Comparison of ENCODE assay signal across 18 cellular contexts in genomic region chr2:71306762-71307161, GRCh38. TPM values are rescaled to one million over a fixed set of nuclear protein-coding genes. Genes with fewer than 3 reads are reported as not detected.
DNase-seq lines count a peak whose midpoint lies in the region; ATAC-seq and TF ChIP-seq lines count a peak whose summit lies in the region.
"Had no signal": no experiment of that assay in that cellular context is flagged by ENCODE, and none has a peak within 500 bp of the region (broad histone marks: within the 10 kb centered on the region; RNA-seq: fewer than 3 reads in every experiment).

No MANE protein-coding gene starts in this region.

- no peak overlapping the region for H3K27ac Mint-ChIP-seq in MCF 10A (ENCODE audit: low read depth, unreplicated experiment)
- H3K27ac Mint-ChIP-seq: activated naive CD4-positive, alpha-beta T cell treated with anti-CD3 and anti-CD28 coated beads, Interleukin-2, amount 50 U/mL, for 72 hours; CD4-positive, alpha-beta memory T cell; natural killer cell had no signal

- H3K4me1 ChIP-seq in breast epithelium: no peaks in the 10 kb centered on the region
- peaks cover 0 to 21% (median 0%) of the 10 kb centered on the region in 9 donors for H3K4me1 ChIP-seq in heart right ventricle

- TF ChIP-seq CTCF in MCF 10A (IDR thresholded peaks at IDR 0.05; ENCODE audit: unreplicated experiment) (no peak), breast epithelium (IDR thresholded peaks at IDR 0.05) (no peak), astrocyte of the cerebellum (IDR thresholded peaks at IDR 0.05; ENCODE audit: low read depth, low read length, missing control alignments) (no peak), heart right ventricle (IDR thresholded peaks at IDR 0.05) (no peak)

- no peak overlapping the region for H3K4me3 Mint-ChIP-seq in MCF 10A (ENCODE audit: unreplicated experiment)
- H3K4me3 Mint-ChIP-seq: CD4-positive, alpha-beta memory T cell; natural killer cell had no signal

- H3K4me3 ChIP-seq in breast epithelium (no peak overlapping the region), astrocyte of the cerebellum (ENCODE audit: low read depth, low read length) (no peak overlapping the region), heart right ventricle (no peak overlapping the region)

- no peak overlapping the region for H3K27ac ChIP-seq in breast epithelium
- H3K27ac ChIP-seq in heart right ventricle: peak overlapping the region in 6 of 10 donors; percentile 27 to 57 (median 40)
- H3K27ac ChIP-seq: 22Rv1, RWPE1 had no signal

- no peaks in the 10 kb centered on the region for H3K27me3 Mint-ChIP-seq in MCF 10A (ENCODE audit: insufficient read depth, unreplicated experiment)

- no TSS peak for BruUV-seq in MCF 10A (replicated peaks; lab: Mats Ljungman, UMichigan)

- H3K36me3 Mint-ChIP-seq in MCF 10A (ENCODE audit: insufficient read depth, unreplicated experiment): no peaks in the 10 kb centered on the region
- H3K36me3 Mint-ChIP-seq: activated naive CD4-positive, alpha-beta T cell treated with anti-CD3 and anti-CD28 coated beads, Interleukin-2, amount 50 U/mL, for 72 hours; CD4-positive, alpha-beta memory T cell; natural killer cell had no signal

- H3K36me3 ChIP-seq in breast epithelium: no peaks in the 10 kb centered on the region
- H3K36me3 ChIP-seq in heart right ventricle: no peaks in the 10 kb centered on the region

- no peaks in the 10 kb centered on the region for H3K9me3 Mint-ChIP-seq in MCF 10A (ENCODE audit: unreplicated experiment)
- H3K9me3 Mint-ChIP-seq: activated naive CD4-positive, alpha-beta T cell treated with anti-CD3 and anti-CD28 coated beads, Interleukin-2, amount 50 U/mL, for 72 hours; CD4-positive, alpha-beta memory T cell; natural killer cell had no signal

- ATAC-seq in heart right ventricle (peak; percentile 55 to 94 (median 81)), SK-N-SH treated with all-trans-retinoic acid at 6 μM for 48 hours (no peak), GM18873 (IDR thresholded peaks at IDR 0.05; ENCODE audit: low FRiP score, unreplicated experiment) (no peak)
- ATAC-seq: activated naive CD4-positive, alpha-beta T cell treated with anti-CD3 and anti-CD28 coated beads, Interleukin-2, amount 50 U/mL, for 72 hours; natural killer cell had no signal

- H3K9me3 ChIP-seq in breast epithelium (no peaks in the 10 kb centered on the region), heart right ventricle (no peaks in the 10 kb centered on the region)

- TF ChIP-seq POLR2A in breast epithelium (IDR thresholded peaks at IDR 0.05): no peak

- intact Hi-C loops in MCF 10A (cut with micrococcal nuclease) (no loop called here), breast epithelium (cut with DNase I; ENCODE audit: low total_unique reads) (loop anchor here (10.0 kb wide), 1 partner anchor 68 kb away; no protein-coding TSS in a partner anchor), heart right ventricle (cut with DNase I) (loop anchor here in 1 of 10 donors (10.0 kb wide), 1 partner anchor 208 kb away; no protein-coding TSS in a partner anchor)

- in situ Hi-C loops in astrocyte of the cerebellum (cut with HindIII; ENCODE audit: low sequenced_read_pairs): no loop called here

- peaks cover 9% of the 10 kb centered on the region for H3K4me1 Mint-ChIP-seq in MCF 10A (ENCODE audit: insufficient read depth, unreplicated experiment)
- H3K4me1 Mint-ChIP-seq: CD4-positive, alpha-beta memory T cell; natural killer cell had no signal

- H3K27me3 ChIP-seq in breast epithelium: no peaks in the 10 kb centered on the region
- H3K27me3 ChIP-seq in heart right ventricle: no peaks in the 10 kb centered on the region

- 35 to 43% methylated on average over 3 of the region's 3 CpGs for WGBS in heart right ventricle, 2 donors

- CTCF ChIA-PET in MCF 10A (lab: Yijun Ruan, JAX): interaction anchor here (1.3 to 1.6 kb wide), 2 partner anchors 25 to 204 kb away, joined by 4 read pairs; partner anchors contain the start of gene ZNF638

- DNase-seq in MCF 10A (ENCODE audit: unreplicated experiment): peak; percentile 17
- no peak for DNase-seq in breast epithelium (ENCODE audit: low spot score in 2 of 2)
- DNase-seq in astrocyte of the cerebellum (ENCODE audit: low read depth): peak; percentile 71
- no peak for DNase-seq in heart right ventricle
- peak; percentile 95 for DNase-seq in stromal cell of bone marrow (ENCODE audit: low read depth)
- no peak for DNase-seq in activated effector memory CD4-positive, alpha-beta T cell treated with anti-CD3 and anti-CD28 coated beads, Interleukin-2, amount 50 U/mL, for 16 hours
- DNase-seq: CD4-positive, alpha-beta memory T cell; cerebellar nuclear complex; DND-41; hippocampal formation; natural killer cell; NCI-H82; substantia nigra had no signal

- POLR2A ChIA-PET in MCF 10A (lab: Yijun Ruan, JAX): interaction anchor here (0.5 kb wide), 1 partner anchor 19 kb away, joined by 3 read pairs; no protein-coding TSS in a partner anchor

TF ChIP-seq in SK-N-SH treated with all-trans-retinoic acid at 6 μM for 48 hours, 23 proteins besides CTCF, POLR2A, EP300 and RAD21 (continues in another document):
- TF ChIP-seq CREB5 (CRISPR knock-in tag; IDR thresholded peaks at IDR 0.05; ENCODE audit: low read depth): no peak
- no peak for TF ChIP-seq ZFP30 (CRISPR knock-in tag; IDR thresholded peaks at IDR 0.05)
- TF ChIP-seq PATZ1 (CRISPR knock-in tag; IDR thresholded peaks at IDR 0.05; ENCODE audit: borderline replicate concordance): no peak
- TF ChIP-seq TCF4 (CRISPR knock-in tag; IDR thresholded peaks at IDR 0.05; ENCODE audit: borderline replicate concordance): no peak
- TF ChIP-seq ZC3H10 (CRISPR knock-in tag; IDR thresholded peaks at IDR 0.05): no peak
- TF ChIP-seq RARB (CRISPR knock-in tag; IDR thresholded peaks at IDR 0.05): no peak
- no peak for TF ChIP-seq BACH2 (CRISPR knock-in tag; IDR thresholded peaks at IDR 0.05; ENCODE audit: borderline replicate concordance)
- no peak for TF ChIP-seq TOX (CRISPR knock-in tag; IDR thresholded peaks at IDR 0.05; ENCODE audit: borderline replicate concordance)
- TF ChIP-seq TSHZ2 (CRISPR knock-in tag; IDR thresholded peaks at IDR 0.05): no peak
- no peak for TF ChIP-seq ARNTL (CRISPR knock-in tag; IDR thresholded peaks at IDR 0.05; ENCODE audit: borderline replicate concordance, low read depth)
- no peak for TF ChIP-seq ISL1 (CRISPR knock-in tag; IDR thresholded peaks at IDR 0.05)

RNA-seq across cellular contexts. Expression of gene ZNF638, which starts 24.8 kb away (rescaled TPM):
- total RNA-seq in MCF 10A (2022) (112 and 142 TPM in 2 replicates), breast epithelium (100 to 1,000 TPM; 203 to 290 (median 266) TPM), heart right ventricle (100 to 1,000 TPM in 1 of 10 donors, 10 to 100 TPM in 9; 68.4 to 100 (median 82.8) TPM)
- polyA plus RNA-seq in heart right ventricle: 100 to 1,000 TPM in 1 of 2 donors, 10 to 100 TPM in 1; 45.2 to 219 TPM

Comparison
In these comparisons a context has a peak if more than half of its experiments do, and no peak if none do; other contexts are left out.
1. DNase-seq: peak in MCF 10A (single experiment), astrocyte of the cerebellum (single experiment) and stromal cell of bone marrow (single experiment); none in breast epithelium (0 of 2), heart right ventricle (0 of 2) and activated effector memory CD4-positive, alpha-beta T cell treated with anti-CD3 and anti-CD28 coated beads, Interleukin-2, amount 50 U/mL, for 16 hours (single experiment).
2. H3K27ac ChIP-seq: peak in heart right ventricle (6 of 10); none in breast epithelium (0 of 2).
3. ATAC-seq: peak in heart right ventricle (8 of 8); none in SK-N-SH treated with all-trans-retinoic acid at 6 μM for 48 hours (single experiment) and GM18873 (single experiment).